ENCODE assay signal across 9 cellular contexts in genomic region chr3:31567036-31567435, GRCh38. TPM values are rescaled to one million over a fixed set of nuclear protein-coding genes. Genes with fewer than 3 reads are reported as not detected.
DNase-seq lines count a peak whose midpoint lies in the region; TF ChIP-seq lines count a peak whose summit lies in the region.
"Had no signal": no experiment of that assay in that cellular context is flagged by ENCODE, and none has a peak within 500 bp of the region (broad histone marks: within the 10 kb centered on the region; RNA-seq: fewer than 3 reads in every experiment).

No MANE protein-coding gene starts in this region.

- H4K20me1 ChIP-seq in OCI-LY1 (ENCODE audit: insufficient read depth, low read length): peaks cover 6% of the 10 kb centered on the region

- no peaks in the 10 kb centered on the region for H3F3A ChIP-seq in OCI-LY1 (ENCODE audit: insufficient read depth, low read length)

- H3K79me2 ChIP-seq in OCI-LY1 (ENCODE audit: insufficient read depth, low read length): peaks cover 97% of the 10 kb centered on the region

- H3K27ac ChIP-seq in OCI-LY1 (ENCODE audit: low read depth, low read length, poor library complexity, severe bottlenecking) (no peak overlapping the region), right atrium auricular region (no peak overlapping the region)

- H3K27me3 ChIP-seq in OCI-LY1 (ENCODE audit: insufficient read depth, low read length) (no peaks in the 10 kb centered on the region), right atrium auricular region (no peaks in the 10 kb centered on the region)

- H3K9me3 Mint-ChIP-seq in T-helper 2 cell treated with Interferon-gamma antibody and Interleukin-4, amounts not matched to agents 5 μg/mL and 100 μg/mL, for 36 hours: no peaks in the 10 kb centered on the region

- H2AFZ ChIP-seq in OCI-LY1 (ENCODE audit: low read length): no peak overlapping the region

- H3K4me1 ChIP-seq in OCI-LY1 (ENCODE audit: insufficient read depth, low read length, severe bottlenecking) (peaks cover 34% of the 10 kb centered on the region), right atrium auricular region (peaks cover 0 to 22% of the 10 kb centered on the region in 2 donors)

- H3K4me3 Mint-ChIP-seq in T-helper 2 cell treated with Interferon-gamma antibody and Interleukin-4, amounts not matched to agents 5 μg/mL and 100 μg/mL, for 36 hours: no peak overlapping the region

- H3K36me3 ChIP-seq in OCI-LY1 (ENCODE audit: insufficient read depth, low read length) (peaks cover 5% of the 10 kb centered on the region), right atrium auricular region (no peaks in the 10 kb centered on the region)

- H3K9ac ChIP-seq in OCI-LY1 (ENCODE audit: low read length): no peak overlapping the region

- no peaks in the 10 kb centered on the region for H3K27me3 Mint-ChIP-seq in T-helper 2 cell treated with Interferon-gamma antibody and Interleukin-4, amounts not matched to agents 5 μg/mL and 100 μg/mL, for 36 hours (ENCODE audit: low read depth)

- peak; percentile 27; the same call in 1 of the 2 replicates for TF ChIP-seq CTCF in AG10803 (conservative IDR thresholded peaks at IDR 0.05; ENCODE audit: low read length)
- peak; percentile 33 for TF ChIP-seq CTCF in GM13976 (IDR thresholded peaks at IDR 0.05; ENCODE audit: borderline replicate concordance, control extremely low read depth, extremely low read depth, insufficient read depth, missing control alignments)
- TF ChIP-seq CTCF in OCI-LY1 (IDR thresholded peaks at IDR 0.05; ENCODE audit: low read length): peak; percentile 82
- TF ChIP-seq CTCF in right atrium auricular region (IDR thresholded peaks at IDR 0.05): peak; percentile 18 to 53

- H3K4me3 ChIP-seq in AG10803 (ENCODE audit: low read length) (no peak overlapping the region), OCI-LY1 (ENCODE audit: low read depth, low read length, poor library complexity, severe bottlenecking) (no peak overlapping the region), right atrium auricular region (no peak overlapping the region)

- peaks cover 6% of the 10 kb centered on the region for H3K36me3 Mint-ChIP-seq in T-helper 2 cell treated with Interferon-gamma antibody and Interleukin-4, amounts not matched to agents 5 μg/mL and 100 μg/mL, for 36 hours (ENCODE audit: low read depth)

- H3K9me2 ChIP-seq in OCI-LY1 (ENCODE audit: low read depth, low read length): no peaks in the 10 kb centered on the region

- no peak overlapping the region for H3K27ac Mint-ChIP-seq in T-helper 2 cell treated with Interferon-gamma antibody and Interleukin-4, amounts not matched to agents 5 μg/mL and 100 μg/mL, for 36 hours

- in situ Hi-C loops in GM13976 (cut with MboI; ENCODE audit: low sequenced_read_pairs, unreplicated experiment): no loop called here
- in situ Hi-C loops in G401 (cut with HindIII; ENCODE audit: low sequenced_read_pairs): no loop called here

- H3K9me3 ChIP-seq in OCI-LY1 (ENCODE audit: low read length) (no peaks in the 10 kb centered on the region), right atrium auricular region (no peaks in the 10 kb centered on the region)

- no peak for DNase-seq in AG10803 (ENCODE audit: low read depth)
- no peak for DNase-seq in GM13976 (ENCODE audit: low spot score)
- DNase-seq in right atrium auricular region (ENCODE audit: low spot score): no peak
- no peak for DNase-seq in G401 (ENCODE audit: low spot score)
- no peak for DNase-seq in T-helper 2 cell treated with Interferon-gamma antibody and Interleukin-4, amounts not matched to agents 5 μg/mL and 100 μg/mL, for 36 hours (ENCODE audit: low spot score)
- DNase-seq in C1 segment of cervical spinal cord (lab: John Stamatoyannopoulos, UW): no peak
- DNase-seq in DMS79 treated with DMSO at 0.1 percent for 48 hours (lab: John Stamatoyannopoulos, UW): no peak
- DNase-seq: right cardiac atrium had no signal

- no peak overlapping the region for H3K4me2 ChIP-seq in OCI-LY1 (ENCODE audit: low read length)

- peaks cover 58% of the 10 kb centered on the region for H3K4me1 Mint-ChIP-seq in T-helper 2 cell treated with Interferon-gamma antibody and Interleukin-4, amounts not matched to agents 5 μg/mL and 100 μg/mL, for 36 hours (ENCODE audit: low read depth)

RNA-seq across cellular contexts. Expression of gene STT3B, which starts 34.3 kb away (rescaled TPM):
- total RNA-seq in right atrium auricular region: 10 to 100 TPM; 78.0 to 87.5 TPM
- 117 and 118 TPM in 2 replicates for total RNA-seq in G401 (2014; rRNA removed; shearing (Covaris generic))

Comparison
In these comparisons a context has a peak if more than half of its experiments do, and no peak if none do; other contexts are left out.
1. CTCF ChIP-seq: peak in every context shown above with its lines; median percentile 82 in OCI-LY1; 36 in right atrium auricular region; 33 in GM13976; 27 in AG10803.